16 cellular contexts compared by ENCODE assay signal in genomic region chr4:98283219-98284199, GRCh38. TPM values are rescaled to one million over a fixed set of nuclear protein-coding genes. Genes with fewer than 3 reads are reported as not detected.
DNase-seq lines count a peak whose midpoint lies in the region; ATAC-seq and TF ChIP-seq lines count a peak whose summit lies in the region.
"Had no signal": no experiment of that assay in that cellular context is flagged by ENCODE, and none has a peak within 500 bp of the region (broad histone marks: within the 10 kb centered on the region; RNA-seq: fewer than 3 reads in every experiment).

No MANE protein-coding gene starts in this region.

- peak; percentile 69 for ATAC-seq in activated CD4-positive, alpha-beta T cell treated with anti-CD3 and anti-CD28 coated beads for 36 hours
- ATAC-seq in IMR-90 (ENCODE audit: low read depth) (peak; percentile 42; the same call in 1 of the 2 replicates), mucosa of descending colon (peak; percentile 76)

- no peak for DNase-seq in activated CD4-positive, alpha-beta T cell treated with anti-CD3 and anti-CD28 coated beads for 36 hours
- DNase-seq in activated CD4-positive, alpha-beta T cell treated with anti-CD3 and anti-CD28 coated beads for 48 hours: no peak
- DNase-seq in IMR-90 (peak; percentile 55), astrocyte of the spinal cord (ENCODE audit: low read depth, low spot score) (peak; percentile 18), mucosa of descending colon (no peak), NCI-H1930 (lab: John Stamatoyannopoulos, UW) (no peak), NCI-H1694 (lab: John Stamatoyannopoulos, UW) (no peak)
- no peak for DNase-seq in stimulated activated naive CD4-positive, alpha-beta T cell (lab: John Stamatoyannopoulos, UW)
- DNase-seq: activated naive CD4-positive, alpha-beta T cell treated with Interleukin-2 at 50 U/mL for 16 hours; brain microvascular endothelial cell; effector CD4-positive, alpha-beta T cell; NCI-H2081; ovary; T-helper 9 cell had no signal

- no peaks in the 10 kb centered on the region for H3K36me3 ChIP-seq in IMR-90 (ENCODE audit: control insufficient read depth, insufficient read depth, low read length)
- H3K36me3 ChIP-seq in mucosa of descending colon (ENCODE audit: low read depth): no peaks in the 10 kb centered on the region
- H3K36me3 ChIP-seq: brain microvascular endothelial cell, ovary had no signal

- CTCF ChIA-PET in activated CD4-positive, alpha-beta T cell treated with anti-CD3 and anti-CD28 coated beads for 36 hours (lab: Charles Lee): interaction anchor here (1.1 to 2.0 kb wide), 5 partner anchors 8 to 21 kb away, joined by 3 to 9 read pairs (median 6); no protein-coding TSS in a partner anchor
- CTCF ChIA-PET in IMR-90 (lab: Yijun Ruan, JAX): no interaction called here

- no peak overlapping the region for H3K27ac Mint-ChIP-seq in activated CD4-positive, alpha-beta T cell treated with anti-CD3 and anti-CD28 coated beads for 36 hours

- H4K91ac ChIP-seq in IMR-90 (ENCODE audit: insufficient read depth, low read depth, low read length): no peak overlapping the region

- H2BK120ac ChIP-seq in IMR-90 (ENCODE audit: low read depth, low read length): no peak overlapping the region

- H3K79me1 ChIP-seq in IMR-90 (ENCODE audit: low read depth in 1 of 2, low read length in 2 of 2): peaks cover 9 to 19% of the 10 kb centered on the region in 2 experiments; a peak in 3 of 4 replicates

- in situ Hi-C loops in IMR-90 (cut with MboI; ENCODE audit: low sequenced_read_pairs): no loop called here
- in situ Hi-C loops in astrocyte of the spinal cord (cut with HindIII; ENCODE audit: low sequenced_read_pairs): no loop called here

- no peak overlapping the region for H3K23ac ChIP-seq in IMR-90 (ENCODE audit: low read depth, low read length)

- no peak overlapping the region for H2AK5ac ChIP-seq in IMR-90 (ENCODE audit: low read depth, low read length)

- no peak overlapping the region for H4K5ac ChIP-seq in IMR-90 (ENCODE audit: low read depth, low read length)

- H3K9me3 ChIP-seq in IMR-90 (ENCODE audit: control insufficient read depth, insufficient read depth, low read length) (no peaks in the 10 kb centered on the region), mucosa of descending colon (no peaks in the 10 kb centered on the region)
- H3K9me3 ChIP-seq: ovary had no signal

- peaks cover 45% of the 10 kb centered on the region for H3K4me1 Mint-ChIP-seq in activated CD4-positive, alpha-beta T cell treated with anti-CD3 and anti-CD28 coated beads for 36 hours

- no peak overlapping the region for H3K18ac ChIP-seq in IMR-90 (ENCODE audit: low read depth, low read length)

- TF ChIP-seq POLR2A in IMR-90 (IDR thresholded peaks at IDR 0.05; ENCODE audit: low read depth, low read length): no peak

- H3K4me2 ChIP-seq in IMR-90 (ENCODE audit: low read depth, low read length): no peak overlapping the region

- H3K36me3 Mint-ChIP-seq in activated CD4-positive, alpha-beta T cell treated with anti-CD3 and anti-CD28 coated beads for 36 hours (ENCODE audit: low read depth): peaks cover 14% of the 10 kb centered on the region

- no peak for TF ChIP-seq RAD21 in IMR-90 (IDR thresholded peaks at IDR 0.05; ENCODE audit: low read length)

- no peak overlapping the region; the same call in 1 of the 2 replicates for H3K9ac ChIP-seq in IMR-90 (ENCODE audit: low read depth, low read length)

- no peak for TF ChIP-seq CTCF in IMR-90 (conservative IDR thresholded peaks at IDR 0.05; ENCODE audit: low read depth, low read length)
- TF ChIP-seq CTCF in astrocyte of the spinal cord (IDR thresholded peaks at IDR 0.05; ENCODE audit: low read depth, low read length): no peak
- no peak for TF ChIP-seq CTCF in mucosa of descending colon (IDR thresholded peaks at IDR 0.05)

- no peak overlapping the region for H3K4ac ChIP-seq in IMR-90 (ENCODE audit: low read depth, low read length)

- H2AFZ ChIP-seq in IMR-90 (replicated peaks; ENCODE audit: low read length, poor library complexity): no peak overlapping the region

- H4K8ac ChIP-seq in IMR-90 (ENCODE audit: low read depth in 2 of 2, low read length in 2 of 2): no peak overlapping the region

- H3K4me3 ChIP-seq in IMR-90 (ENCODE audit: insufficient read depth, low read depth, low read length) (no peak overlapping the region), astrocyte of the spinal cord (ENCODE audit: low read depth, low read length) (no peak overlapping the region), mucosa of descending colon (no peak overlapping the region)
- H3K4me3 ChIP-seq: ovary, skin epidermis had no signal

- no peak overlapping the region for H2BK20ac ChIP-seq in IMR-90 (ENCODE audit: low read depth, low read length)

- H2BK15ac ChIP-seq in IMR-90 (ENCODE audit: low read depth, low read length): no peak overlapping the region

- no CpG with 5 or more reads among the region's 3 CpGs for WGBS in IMR-90 (ENCODE audit: extremely low coverage in 2 of 2, insufficient read length in 1 of 2), 2 experiments

- no peak overlapping the region for H2AK9ac ChIP-seq in IMR-90 (replicated peaks; ENCODE audit: low read depth, low read length, poor library complexity)

- POLR2A ChIA-PET in activated CD4-positive, alpha-beta T cell treated with anti-CD3 and anti-CD28 coated beads for 36 hours (lab: Charles Lee): no interaction called here
- POLR2A ChIA-PET in IMR-90 (lab: Charles Lee; ENCODE audit: unreplicated experiment): no interaction called here

- peaks cover 10% of the 10 kb centered on the region for H3K9me3 Mint-ChIP-seq in activated CD4-positive, alpha-beta T cell treated with anti-CD3 and anti-CD28 coated beads for 36 hours (ENCODE audit: low read depth)

- no peaks in the 10 kb centered on the region for H3K27me3 Mint-ChIP-seq in activated CD4-positive, alpha-beta T cell treated with anti-CD3 and anti-CD28 coated beads for 36 hours

- no peak overlapping the region for H3K27ac ChIP-seq in IMR-90 (ENCODE audit: insufficient read depth, low read length)
- H3K27ac ChIP-seq: brain microvascular endothelial cell, ovary, skin epidermis had no signal

- H3K4me3 Mint-ChIP-seq in activated CD4-positive, alpha-beta T cell treated with anti-CD3 and anti-CD28 coated beads for 36 hours: no peak overlapping the region
- H3K4me3 Mint-ChIP-seq: H9 had no signal

- dilution Hi-C loops in IMR-90 (cut with HindIII; ENCODE audit: low sequenced_read_pairs, unreplicated experiment): no loop called here

- no TSS peak for BruUV-seq in IMR-90 (replicated peaks; lab: Mats Ljungman, UMichigan)

- no peaks in the 10 kb centered on the region for H3K4me1 ChIP-seq in IMR-90 (ENCODE audit: control insufficient read depth, insufficient read depth, low read length)
- H3K4me1 ChIP-seq in mucosa of descending colon (ENCODE audit: low read depth): peaks cover 8% of the 10 kb centered on the region

- 0 out of 2 replicates have a peak, but pooled peaks cover 8% of the 10 kb centered on the region for H3K9me1 ChIP-seq in IMR-90 (ENCODE audit: insufficient read depth, low read length)

- no peak overlapping the region for H3K56ac ChIP-seq in IMR-90 (ENCODE audit: extremely low read depth, insufficient read depth, low read length)

- H3K14ac ChIP-seq in IMR-90 (replicated peaks; ENCODE audit: low read depth, low read length): no peak overlapping the region

- H3K27me3 ChIP-seq in IMR-90 (ENCODE audit: control insufficient read depth, insufficient read depth, low read length): no peaks in the 10 kb centered on the region
- H3K27me3 ChIP-seq: brain microvascular endothelial cell, ovary had no signal

- intact Hi-C loops in activated CD4-positive, alpha-beta T cell treated with anti-CD3 and anti-CD28 coated beads for 36 hours (cut with DNase I, micrococcal nuclease): no loop called here
- intact Hi-C loops in IMR-90 (cut with micrococcal nuclease) (no loop called here), mucosa of descending colon (cut with DNase I, micrococcal nuclease) (no loop called here)

- peak overlapping the region; percentile 20 for H2BK5ac ChIP-seq in IMR-90 (ENCODE audit: low read depth, low read length, poor library complexity, severe bottlenecking)

- peaks cover 5% of the 10 kb centered on the region; the same call in 1 of the 2 replicates for H4K20me1 ChIP-seq in IMR-90 (ENCODE audit: insufficient read depth, low read length)

TF ChIP-seq in IMR-90, 13 proteins besides CTCF, POLR2A, EP300 and RAD21:
- TF ChIP-seq CEBPB (IDR thresholded peaks at IDR 0.05; ENCODE audit: low read depth, low read length) (peak; percentile 31; the same call in 1 of the 2 replicates), MAFK (IDR thresholded peaks at IDR 0.05; ENCODE audit: low read depth, low read length) (0 out of 2 replicates have a peak, but pooled peaks have one; percentile 5), MXI1 (IDR thresholded peaks at IDR 0.05; ENCODE audit: borderline replicate concordance, low read depth, low read length) (no peak)

RNA-seq across cellular contexts. Expression of gene RAP1GDS1, which starts 22.3 kb away (rescaled TPM):
- total RNA-seq in activated CD4-positive, alpha-beta T cell treated with anti-CD3 and anti-CD28 coated beads for 36 hours: 10 to 100 TPM; 41.4 to 50.5 TPM
- 84.7 and 85.1 TPM in 2 replicates for total RNA-seq in IMR-90 (2012; rRNA removed)
- 23.0 and 29.0 TPM in 2 replicates for polyA plus RNA-seq in IMR-90 (2012; rRNA removed)
- 9.0 and 10.1 TPM in 2 replicates for polyA plus RNA-seq in IMR-90 (2012; cell fraction: cytosol; rRNA removed)
- polyA plus RNA-seq in IMR-90 (2012; cell fraction: nucleus; rRNA removed; ENCODE audit: low replicate concordance): 6.3 and 33.3 TPM in 2 replicates
- 10 to 100 TPM; 28.4 to 37.5 (median 33.3) TPM for total RNA-seq in mucosa of descending colon

Comparison
In these comparisons a context has a peak if more than half of its experiments do, and no peak if none do; other contexts are left out.
1. DNase-seq: peak in IMR-90 (single experiment) and astrocyte of the spinal cord (single experiment); none in activated CD4-positive, alpha-beta T cell treated with anti-CD3 and anti-CD28 coated beads for 36 hours (single experiment), activated CD4-positive, alpha-beta T cell treated with anti-CD3 and anti-CD28 coated beads for 48 hours (single experiment), mucosa of descending colon (0 of 3), NCI-H1930 (0 of 2), NCI-H1694 (single experiment) and stimulated activated naive CD4-positive, alpha-beta T cell (0 of 6).
2. Peak in every context shown above with its lines, with median percentiles within 50 percentile points of each other: ATAC-seq.